ENCODE assay signal across 17 cellular contexts in the genomic region with DNA sequence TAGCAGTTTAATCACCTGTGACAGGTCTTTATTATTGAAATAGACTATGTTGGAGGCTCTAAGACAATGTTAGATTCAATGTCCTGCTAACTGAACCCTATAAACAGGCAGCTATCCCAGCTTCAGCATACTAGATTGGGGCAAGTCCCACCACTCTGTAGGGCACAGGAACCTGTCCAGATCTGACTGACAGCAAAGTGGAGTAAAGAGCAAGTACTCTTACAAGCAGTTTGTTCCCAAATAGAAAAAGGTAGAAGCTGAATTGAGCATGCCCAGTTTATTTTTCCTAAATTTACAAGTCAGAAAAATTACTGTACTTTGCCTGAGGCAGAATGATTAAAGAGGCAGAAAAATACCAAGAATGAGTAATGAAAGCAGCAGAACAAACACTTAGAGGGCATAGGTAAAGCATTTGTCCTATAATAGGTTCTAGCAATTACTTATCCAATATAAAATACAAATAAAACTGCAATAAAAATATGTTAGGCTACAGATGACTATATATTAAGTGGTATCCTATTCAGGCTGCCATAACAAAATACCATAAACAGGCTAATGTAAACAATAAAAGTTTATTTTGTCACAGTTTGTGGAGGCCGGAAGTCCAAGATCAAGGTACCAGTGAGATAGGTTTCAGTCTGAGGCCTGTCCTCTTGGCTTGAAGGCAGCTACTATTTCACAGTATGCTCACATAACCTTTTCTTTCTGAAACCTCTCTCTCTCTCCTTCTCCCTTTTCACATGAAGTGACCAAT.
DNase-seq lines count a peak whose midpoint lies in the region; ATAC-seq, FAIRE-seq and TF ChIP-seq lines count a peak whose summit lies in the region.
"Had no signal": no experiment of that assay in that cellular context is flagged by ENCODE, and none has a peak within 500 bp of the region (broad histone marks: within the 10 kb centered on the region; RNA-seq: fewer than 3 reads in every experiment).

No MANE protein-coding gene starts in this region.

- no peak overlapping the region for H4K8ac ChIP-seq in IMR-90 (ENCODE audit: low read depth in 2 of 2, low read length in 2 of 2)

- POLR2A ChIA-PET in A549 (lab: Yijun Ruan, JAX): no interaction called here
- POLR2A ChIA-PET in IMR-90 (lab: Charles Lee; ENCODE audit: unreplicated experiment): no interaction called here
- POLR2A ChIA-PET in RWPE1 (lab: Yijun Ruan, JAX; ENCODE audit: low non-redundant PET): no interaction called here

- H3K4me3 ChIP-seq in A549 (no peak overlapping the region), IMR-90 (ENCODE audit: insufficient read depth, low read depth, low read length) (no peak overlapping the region), epithelial cell of esophagus (ENCODE audit: low read length) (no peak overlapping the region), esophagus squamous epithelium (no peak overlapping the region)
- H3K4me3 ChIP-seq: BLaER1 treated with 17β-estradiol and CSF1 and Interleukin-3, amounts not matched to agents 10 nM and 100 nM had no signal

- H3K4me2 ChIP-seq in A549 (peak overlapping the region; percentile 27), IMR-90 (ENCODE audit: low read depth, low read length) (no peak overlapping the region)
- H3K4me2 ChIP-seq: BLaER1 treated with 17β-estradiol and CSF1 and Interleukin-3, amounts not matched to agents 10 nM and 100 nM had no signal

- no TSS peak for BruUV-seq in IMR-90 (replicated peaks; lab: Mats Ljungman, UMichigan)

- no peak overlapping the region for H3K56ac ChIP-seq in IMR-90 (ENCODE audit: extremely low read depth, insufficient read depth, low read length)

- TF ChIP-seq RAD21 in A549 (conservative IDR thresholded peaks at IDR 0.05 in 1 of 2, IDR thresholded peaks at IDR 0.05 in 1 of 2) (no peak), IMR-90 (IDR thresholded peaks at IDR 0.05; ENCODE audit: low read length) (no peak)

- H3K4ac ChIP-seq in IMR-90 (ENCODE audit: low read depth, low read length): peak overlapping the region; percentile 11; the same call in 1 of the 2 replicates

- H2BK120ac ChIP-seq in IMR-90 (ENCODE audit: low read depth, low read length): no peak overlapping the region

- no peak overlapping the region for H2AK5ac ChIP-seq in IMR-90 (ENCODE audit: low read depth, low read length)

- in situ Hi-C loops in IMR-90 (cut with MboI; ENCODE audit: low sequenced_read_pairs): no loop called here

- no peak overlapping the region for H2AK9ac ChIP-seq in IMR-90 (replicated peaks; ENCODE audit: low read depth, low read length, poor library complexity)

- H3K4me1 ChIP-seq in A549 (peaks cover 20% of the 10 kb centered on the region), IMR-90 (ENCODE audit: control insufficient read depth, insufficient read depth, low read length) (0 out of 2 replicates have a peak, but pooled peaks cover 2% of the 10 kb centered on the region), esophagus squamous epithelium (peaks cover 0 to 14% (median 0%) of the 10 kb centered on the region in 3 donors)
- H3K4me1 ChIP-seq: BLaER1 treated with 17β-estradiol and CSF1 and Interleukin-3, amounts not matched to agents 10 nM and 100 nM had no signal

- TF ChIP-seq EP300 in A549 (IDR thresholded peaks at IDR 0.05): no peak

- no peak overlapping the region for H2AFZ ChIP-seq in IMR-90 (replicated peaks; ENCODE audit: low read length, poor library complexity)

- no peak overlapping the region for H3K9ac ChIP-seq in IMR-90 (ENCODE audit: low read depth, low read length)
- H3K9ac ChIP-seq: BLaER1 treated with 17β-estradiol and CSF1 and Interleukin-3, amounts not matched to agents 10 nM and 100 nM had no signal

- no peak overlapping the region for H4K5ac ChIP-seq in IMR-90 (ENCODE audit: low read depth, low read length)

- FAIRE-seq in A549 (lab: Jason Lieb, UNC): no peak
- FAIRE-seq: A204.1, GM12892, RCC 7860 had no signal

- TF ChIP-seq POLR2A in A549 (IDR thresholded peaks at IDR 0.05; ENCODE audit: low read length) (no peak), IMR-90 (IDR thresholded peaks at IDR 0.05; ENCODE audit: low read depth, low read length) (no peak), esophagus squamous epithelium (IDR thresholded peaks at IDR 0.05) (no peak)

- ATAC-seq in A549: peak in 1 of 2 experiments; percentile 27; a peak in 1 of 6 replicates
- ATAC-seq in IMR-90 (ENCODE audit: low read depth): no peak
- ATAC-seq in GM21786 (IDR thresholded peaks at IDR 0.05; ENCODE audit: unreplicated experiment): no peak

- H3K27ac ChIP-seq in A549 (0 out of 6 replicates have a peak overlapping the region, but pooled peaks of 1 of the 2 experiments have one; percentile 9), IMR-90 (ENCODE audit: insufficient read depth, low read length) (no peak overlapping the region), RWPE1 (no peak overlapping the region), esophagus squamous epithelium (no peak overlapping the region)
- H3K27ac ChIP-seq: BLaER1 treated with 17β-estradiol and CSF1 and Interleukin-3, amounts not matched to agents 10 nM and 100 nM had no signal

- no peak for TF ChIP-seq CTCF in A549 (IDR thresholded peaks at IDR 0.05)
- no peak for TF ChIP-seq CTCF in IMR-90 (conservative IDR thresholded peaks at IDR 0.05; ENCODE audit: low read depth, low read length)
- TF ChIP-seq CTCF in RWPE1 (conservative IDR thresholded peaks at IDR 0.05; ENCODE audit: low read depth): no peak
- no peak for TF ChIP-seq CTCF in epithelial cell of esophagus (IDR thresholded peaks at IDR 0.05; ENCODE audit: insufficient read depth, low read depth, low read length, missing control alignments)
- no peak for TF ChIP-seq CTCF in esophagus squamous epithelium (IDR thresholded peaks at IDR 0.05)

- dilution Hi-C loops in IMR-90 (cut with HindIII; ENCODE audit: low sequenced_read_pairs, unreplicated experiment): no loop called here

- H3K79me1 ChIP-seq in IMR-90 (ENCODE audit: low read depth in 1 of 2, low read length in 2 of 2): no peaks in the 10 kb centered on the region

- H3K18ac ChIP-seq in IMR-90 (ENCODE audit: low read depth, low read length): no peak overlapping the region; the same call in 1 of the 2 replicates

- intact Hi-C loops in IMR-90 (cut with micrococcal nuclease) (no loop called here), esophagus squamous epithelium (cut with DNase I) (no loop called here)

- CTCF ChIA-PET in A549 (lab: Yijun Ruan, JAX): no interaction called here
- CTCF ChIA-PET in IMR-90 (lab: Yijun Ruan, JAX): no interaction called here
- CTCF ChIA-PET in RWPE1 (lab: Yijun Ruan, JAX): no interaction called here

- 36% methylated on average over 1 of the region's 1 CpG for WGBS in A549 (ENCODE audit: missing lambda C conversion rate)
- WGBS in IMR-90 (ENCODE audit: extremely low coverage in 2 of 2, insufficient read length in 1 of 2), 2 experiments: no CpG with 5 or more reads among the region's 1 CpG
- 67 to 84% methylated on average over 1 of the region's 1 CpG for WGBS in esophagus squamous epithelium, 2 donors

- H2BK15ac ChIP-seq in IMR-90 (ENCODE audit: low read depth, low read length): no peak overlapping the region

- no peaks in the 10 kb centered on the region for H4K20me1 ChIP-seq in IMR-90 (ENCODE audit: insufficient read depth, low read length)
- H4K20me1 ChIP-seq: BLaER1 treated with 17β-estradiol and CSF1 and Interleukin-3, amounts not matched to agents 10 nM and 100 nM had no signal

- H3K27me3 ChIP-seq in IMR-90 (ENCODE audit: control insufficient read depth, insufficient read depth, low read length) (no peaks in the 10 kb centered on the region), esophagus squamous epithelium (no peaks in the 10 kb centered on the region)
- H3K27me3 ChIP-seq: BLaER1 treated with 17β-estradiol and CSF1 and Interleukin-3, amounts not matched to agents 10 nM and 100 nM had no signal

- 0 out of 2 replicates have a peak overlapping the region, but pooled peaks have one; percentile 14 for H2BK20ac ChIP-seq in IMR-90 (ENCODE audit: low read depth, low read length)

- DNase-seq in A549 (ENCODE audit: low read depth in 1 of 2, low spot score in 1 of 2) (peak in 1 of 2 experiments; percentile 22), IMR-90 (no peak), RWPE1 (ENCODE audit: low spot score) (peak; percentile 20), epithelial cell of esophagus (ENCODE audit: low read depth) (peak; percentile 74), esophagus squamous epithelium (lab: John Stamatoyannopoulos, UW) (no peak), SKM-1 treated with dmso at 0.1 percent for 144 hours (lab: John Stamatoyannopoulos, UW; ENCODE audit: unreplicated experiment) (no peak)
- no peak for DNase-seq in activated naive CD4-positive, alpha-beta T cell treated with Interleukin-2 at 50 U/mL for 16 hours
- DNase-seq: CD8-positive, alpha-beta memory T cell; MV-4-11; NCI-H1930; NCI-H2171 treated with DMSO at 0.1 percent for 48 hours; NCI-H510A had no signal

- H2BK5ac ChIP-seq in IMR-90 (ENCODE audit: low read depth, low read length, poor library complexity, severe bottlenecking): no peak overlapping the region

- peaks cover 13% of the 10 kb centered on the region for H3K9me3 ChIP-seq in A549
- H3K9me3 ChIP-seq in IMR-90 (ENCODE audit: control insufficient read depth, insufficient read depth, low read length): peaks cover 6% of the 10 kb centered on the region
- H3K9me3 ChIP-seq in esophagus squamous epithelium: peaks cover 0 to 8% (median 8%) of the 10 kb centered on the region in 3 donors

- H3K23ac ChIP-seq in IMR-90 (ENCODE audit: low read depth, low read length): no peak overlapping the region

- no peak overlapping the region for H3K14ac ChIP-seq in IMR-90 (replicated peaks; ENCODE audit: low read depth, low read length)

- no peak overlapping the region for H4K91ac ChIP-seq in IMR-90 (ENCODE audit: insufficient read depth, low read depth, low read length)

- H3K36me3 ChIP-seq in IMR-90 (ENCODE audit: control insufficient read depth, insufficient read depth, low read length): no peaks in the 10 kb centered on the region
- H3K36me3 ChIP-seq in esophagus squamous epithelium: no peaks in the 10 kb centered on the region

- H3K9me1 ChIP-seq in IMR-90 (ENCODE audit: insufficient read depth, low read length): no peaks in the 10 kb centered on the region

TF ChIP-seq in A549, 52 proteins besides CTCF, POLR2A, EP300 and RAD21 (continues in another document):
- TF ChIP-seq, protein P1, sequence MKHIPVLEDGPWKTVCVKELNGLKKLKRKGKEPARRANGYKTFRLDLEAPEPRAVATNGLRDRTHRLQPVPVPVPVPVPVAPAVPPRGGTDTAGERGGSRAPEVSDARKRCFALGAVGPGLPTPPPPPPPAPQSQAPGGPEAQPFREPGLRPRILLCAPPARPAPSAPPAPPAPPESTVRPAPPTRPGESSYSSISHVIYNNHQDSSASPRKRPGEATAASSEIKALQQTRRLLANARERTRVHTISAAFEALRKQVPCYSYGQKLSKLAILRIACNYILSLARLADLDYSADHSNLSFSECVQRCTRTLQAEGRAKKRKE (CRISPR knock-in tag; IDR thresholded peaks at IDR 0.05; ENCODE audit: low read depth): no peak

TF ChIP-seq in IMR-90, 13 proteins besides CTCF, POLR2A, EP300 and RAD21 (continues in another document):
- TF ChIP-seq FOS (IDR thresholded peaks at IDR 0.05; ENCODE audit: low read depth, low read length) (no peak), CEBPB (IDR thresholded peaks at IDR 0.05; ENCODE audit: low read depth, low read length) (no peak), RCOR1 (IDR thresholded peaks at IDR 0.05; ENCODE audit: insufficient replicate concordance, low read length) (no peak), CHD1 (IDR thresholded peaks at IDR 0.05; ENCODE audit: low read depth, low read length) (no peak), SMC3 (IDR thresholded peaks at IDR 0.05; ENCODE audit: low read depth, low read length) (no peak)

Comparison
In these comparisons a context has a peak if more than half of its experiments do, and no peak if none do; other contexts are left out.
1. DNase-seq: peak in RWPE1 (single experiment) and epithelial cell of esophagus (single experiment); none in IMR-90 (single experiment), esophagus squamous epithelium (single experiment), SKM-1 treated with dmso at 0.1 percent for 144 hours (single experiment) and activated naive CD4-positive, alpha-beta T cell treated with Interleukin-2 at 50 U/mL for 16 hours (single experiment).